In the genomic region with DNA sequence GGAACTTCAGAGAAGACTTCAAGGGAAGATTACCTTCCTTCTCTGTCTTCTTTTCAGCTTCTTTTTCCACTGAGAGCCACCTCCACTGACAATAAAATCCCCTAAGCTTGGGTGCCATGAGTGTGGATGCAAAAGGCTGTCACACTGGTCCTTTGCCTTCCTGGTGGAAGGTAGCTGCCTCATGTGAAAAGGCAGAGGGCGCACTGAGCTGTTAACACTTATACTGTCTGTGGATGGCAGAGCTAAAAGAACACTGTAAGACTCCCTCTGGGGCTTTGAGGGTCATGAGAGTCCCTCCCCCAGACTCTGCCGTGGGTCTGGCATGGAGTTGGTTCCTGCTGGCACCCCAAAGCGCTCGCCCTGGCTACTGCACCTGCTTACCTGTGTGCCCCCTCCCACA, we compare ENCODE assay signal across 1 cellular context.
TF ChIP-seq lines count a peak whose summit lies in the region.

No MANE protein-coding gene starts in this region.

TF ChIP-seq in WTC11, 78 proteins besides CTCF, POLR2A, EP300 and RAD21 (continued from another document):
- no peak for TF ChIP-seq NR2C2 (CRISPR knock-in tag; IDR thresholded peaks at IDR 0.05)
- TF ChIP-seq HMGA2 (CRISPR knock-in tag; IDR thresholded peaks at IDR 0.05), result no peak
- no peak for TF ChIP-seq ZNF416 (CRISPR knock-in tag; IDR thresholded peaks at IDR 0.05)
- TF ChIP-seq TEAD1 (CRISPR knock-in tag; IDR thresholded peaks at IDR 0.05), result no peak
- no peak for TF ChIP-seq ZNF121 (CRISPR knock-in tag; IDR thresholded peaks at IDR 0.05)
- no peak for TF ChIP-seq ETV6 (CRISPR knock-in tag; IDR thresholded peaks at IDR 0.05)
- TF ChIP-seq RORB (CRISPR knock-in tag; IDR thresholded peaks at IDR 0.05), result no peak
